ENCODE assay signal across 21 cellular contexts in the genomic region with DNA sequence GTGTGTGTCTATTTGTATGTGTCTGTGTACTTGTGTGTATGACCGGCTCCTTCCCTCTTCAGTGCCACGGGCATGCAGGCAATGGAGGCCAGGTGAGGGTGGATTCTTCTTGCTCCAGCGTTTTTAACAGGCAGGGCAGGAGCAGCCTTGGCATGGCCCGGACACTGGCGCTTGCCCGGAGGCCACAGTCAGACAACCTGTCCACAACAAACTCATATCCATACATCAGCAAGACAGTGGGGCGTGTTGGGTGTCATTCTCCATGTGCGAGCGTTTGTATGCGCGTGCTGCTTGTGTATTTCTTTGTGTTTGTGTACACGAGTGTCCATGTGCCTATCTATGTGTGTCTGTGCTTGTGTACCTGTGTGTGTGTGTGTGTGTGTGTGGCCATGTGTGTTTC. TPM values are rescaled to one million over a fixed set of nuclear protein-coding genes. Genes with fewer than 3 reads are reported as not detected.
DNase-seq lines count a peak whose midpoint lies in the region; ATAC-seq, FAIRE-seq and TF ChIP-seq lines count a peak whose summit lies in the region.
"Had no signal": no experiment of that assay in that cellular context is flagged by ENCODE, and none has a peak within 500 bp of the region (broad histone marks: within the 10 kb centered on the region; RNA-seq: fewer than 3 reads in every experiment).

No MANE protein-coding gene starts in this region.

- intact Hi-C loops in right cardiac atrium (cut with DNase I) = loop anchor here in 1 of 4 donors (5.0 kb wide), 1 partner anchor 205 kb away; a partner anchor contains a TSS
- intact Hi-C loops in Right ventricle myocardium inferior (cut with DNase I) = loop anchor here (5.0 kb wide), 1 partner anchor 40 kb away; no protein-coding TSS in a partner anchor
- intact Hi-C loops in kidney (cut with DNase I) = no loop called here
- intact Hi-C loops in sigmoid colon (cut with DNase I) = no loop called here

- no peak for TF ChIP-seq EP300 in sigmoid colon (IDR thresholded peaks at IDR 0.05)
- no peak for TF ChIP-seq EP300 in tibial nerve (IDR thresholded peaks at IDR 0.05)

- TF ChIP-seq POLR2A in sigmoid colon (IDR thresholded peaks at IDR 0.05) (no peak), tibial nerve (IDR thresholded peaks at IDR 0.05) (no peak)

- no peak overlapping the region for H3K4me3 ChIP-seq in right cardiac atrium (ENCODE audit: low read length)
- H3K4me3 ChIP-seq in kidney (ENCODE audit: low read length in 2 of 2) = no peak overlapping the region
- H3K4me3 ChIP-seq in sigmoid colon = no peak overlapping the region
- no peak overlapping the region for H3K4me3 ChIP-seq in tibial nerve
- H3K4me3 ChIP-seq: BLaER1, GM23338, SJSA1 had no signal

- no peak overlapping the region for H3K9ac ChIP-seq in kidney (ENCODE audit: low read length in 2 of 2)
- H3K9ac ChIP-seq: BLaER1 had no signal

- H3K4me1 ChIP-seq in right cardiac atrium (ENCODE audit: control insufficient read depth, insufficient read depth, low read length) (peaks cover 4% of the 10 kb centered on the region), kidney (ENCODE audit: control insufficient read depth in 1 of 2, insufficient read depth in 1 of 2, low read depth in 1 of 2, low read length in 2 of 2) (peaks cover 8 to 19% of the 10 kb centered on the region in 2 donors), sigmoid colon (peaks cover 0 to 13% (median 9%) of the 10 kb centered on the region in 4 donors), tibial nerve (peaks cover 2 to 25% (median 20%) of the 10 kb centered on the region in 4 donors)

- DNase-seq in right cardiac atrium (peak in 2 of 3 donors; percentile 43 to 46), Right ventricle myocardium inferior (ENCODE audit: missing footprints) (no peak), kidney (peak; percentile 56), sigmoid colon (peak; percentile 58), tibial nerve (ENCODE audit: low spot score in 2 of 2) (no peak), hepatic stellate cell (ENCODE audit: low spot score) (no peak), OCI-M2 (lab: John Stamatoyannopoulos, UW; ENCODE audit: unreplicated experiment) (no peak)
- DNase-seq: DMS153, KG1, NCI-H1105 treated with DMSO at 0.1 percent for 48 hours, NCI-H1694 treated with DMSO at 0.1 percent for 48 hours, NCI-H774, PC-3, RPMI8226 had no signal

- no peak for FAIRE-seq in kidney (lab: Jason Lieb, UNC)
- FAIRE-seq: GM18507 had no signal

- H3K9me3 ChIP-seq in right cardiac atrium (ENCODE audit: control insufficient read depth, low read length) = no peaks in the 10 kb centered on the region
- H3K9me3 ChIP-seq in kidney (ENCODE audit: control insufficient read depth in 1 of 2, low read length in 2 of 2) = no peaks in the 10 kb centered on the region
- no peaks in the 10 kb centered on the region for H3K9me3 ChIP-seq in sigmoid colon
- no peaks in the 10 kb centered on the region for H3K9me3 ChIP-seq in tibial nerve
- H3K9me3 ChIP-seq: BLaER1, SJSA1 had no signal

- H3K27me3 ChIP-seq in right cardiac atrium (ENCODE audit: control insufficient read depth, insufficient read depth) (no peaks in the 10 kb centered on the region), sigmoid colon (no peaks in the 10 kb centered on the region), tibial nerve (no peaks in the 10 kb centered on the region)
- H3K27me3 ChIP-seq: BLaER1, SJSA1 had no signal

- no peak overlapping the region for H3K27ac ChIP-seq in right cardiac atrium (ENCODE audit: low read length)
- no peak overlapping the region for H3K27ac ChIP-seq in kidney (ENCODE audit: low read depth in 2 of 2, low read length in 2 of 2)
- H3K27ac ChIP-seq in sigmoid colon = no peak overlapping the region
- H3K27ac ChIP-seq in tibial nerve = no peak overlapping the region
- H3K27ac ChIP-seq: BLaER1, SJSA1 had no signal

- no peak for ATAC-seq in right cardiac atrium
- no peak for ATAC-seq in Right ventricle myocardium inferior
- ATAC-seq: GM23338, PC-3 had no signal

- WGBS in right cardiac atrium = 83% methylated on average over 12 of the region's 12 CpGs
- 66 to 86% methylated on average over 12 of the region's 12 CpGs for WGBS in sigmoid colon, 2 donors
- WGBS in tibial nerve, 2 donors = 82 to 83% methylated on average over 12 of the region's 12 CpGs

- no peaks in the 10 kb centered on the region for H3K36me3 ChIP-seq in kidney (ENCODE audit: control insufficient read depth in 1 of 2, insufficient read depth in 2 of 2, low read length in 2 of 2)
- no peaks in the 10 kb centered on the region for H3K36me3 ChIP-seq in sigmoid colon
- H3K36me3 ChIP-seq in tibial nerve = no peaks in the 10 kb centered on the region
- H3K36me3 ChIP-seq: BLaER1, SJSA1 had no signal

- TF ChIP-seq CTCF in kidney (IDR thresholded peaks at IDR 0.05; ENCODE audit: borderline replicate concordance, extremely low read depth, insufficient read depth) = no peak
- no peak for TF ChIP-seq CTCF in sigmoid colon (IDR thresholded peaks at IDR 0.05)
- TF ChIP-seq CTCF in tibial nerve (IDR thresholded peaks at IDR 0.05) = no peak

RNA-seq across cellular contexts. Expression of a gene that starts 29.8 kb away (rescaled TPM):
- 10 to 100 TPM in 3 of 4 donors, 1 to 10 TPM in 1; 9.3 to 15.6 (median 12.6) TPM for total RNA-seq in right cardiac atrium
- 18.5 TPM for polyA plus RNA-seq in right cardiac atrium
- total RNA-seq in Right ventricle myocardium inferior = 12.7 TPM
- total RNA-seq in kidney = 286 TPM
- 1,885 TPM for polyA plus RNA-seq in kidney (ENCODE audit: insufficient read depth, low read depth, low replicate concordance)
- total RNA-seq in sigmoid colon = 1 to 10 TPM; 3.6 to 9.0 (median 6.0) TPM
- 1 to 10 TPM; 1.2 to 5.2 (median 3.6) TPM for polyA plus RNA-seq in sigmoid colon
- total RNA-seq in tibial nerve = 10 to 100 TPM in 3 of 4 donors, 1 to 10 TPM in 1; 8.1 to 14.3 (median 13.6) TPM
- total RNA-seq: CD4-positive, alpha-beta memory T cell; PC-3; SJSA1 had no signal
- polyA plus RNA-seq: CD4-positive, alpha-beta memory T cell had no signal

RNA-seq across cellular contexts. Expression of a gene that starts 44.0 kb away (rescaled TPM):
- total RNA-seq in right cardiac atrium (100 to 1,000 TPM in 3 of 4 donors, 10 to 100 TPM in 1; 42.7 to 442 (median 293) TPM), Right ventricle myocardium inferior (11,437 TPM), kidney (41.3 TPM), sigmoid colon (10 to 100 TPM in 1 of 4 donors, 1 to 10 TPM in 3; 1.5 to 10.8 (median 2.7) TPM), tibial nerve (10 to 100 TPM in 1 of 4 donors, 1 to 10 TPM in 3; 5.4 to 17.1 (median 8.6) TPM)
- polyA plus RNA-seq in right cardiac atrium (1,012 TPM), kidney (ENCODE audit: insufficient read depth, low read depth, low replicate concordance) (81.9 TPM), sigmoid colon (10 to 100 TPM in 1 of 3 donors, 1 to 10 TPM in 2; 2.4 to 11.8 (median 8.4) TPM)
- total RNA-seq: A673; CD4-positive, alpha-beta memory T cell; GM23338; NCI-H460; PC-3; SJSA1 had no signal
- polyA plus RNA-seq: CD4-positive, alpha-beta memory T cell; GM23338 had no signal

Comparison
In these comparisons a context has a peak if more than half of its experiments do, and no peak if none do; other contexts are left out.
1. DNase-seq: peak in right cardiac atrium (2 of 3), kidney (single experiment) and sigmoid colon (single experiment); none in Right ventricle myocardium inferior (single experiment), tibial nerve (0 of 2), hepatic stellate cell (single experiment) and OCI-M2 (single experiment).
2. RNA of a gene that starts 44.0 kb away (total RNA-seq): 11,437 TPM in Right ventricle myocardium inferior (single experiment); 42.7 to 442 TPM in right cardiac atrium, 41.3 TPM in kidney (single experiment), 5.4 to 17.1 TPM in tibial nerve and 1.5 to 10.8 TPM in sigmoid colon; every median in the first group is over 10 times any median in the second.
3. RNA of a gene that starts 29.8 kb away (total RNA-seq): 286 TPM in kidney (single experiment); 8.1 to 14.3 TPM in tibial nerve, 9.3 to 15.6 TPM in right cardiac atrium, 12.7 TPM in Right ventricle myocardium inferior (single experiment) and 3.6 to 9.0 TPM in sigmoid colon; every median in the first group is over 10 times any median in the second.